8 cellular contexts compared by ENCODE assay signal in the genomic region with DNA sequence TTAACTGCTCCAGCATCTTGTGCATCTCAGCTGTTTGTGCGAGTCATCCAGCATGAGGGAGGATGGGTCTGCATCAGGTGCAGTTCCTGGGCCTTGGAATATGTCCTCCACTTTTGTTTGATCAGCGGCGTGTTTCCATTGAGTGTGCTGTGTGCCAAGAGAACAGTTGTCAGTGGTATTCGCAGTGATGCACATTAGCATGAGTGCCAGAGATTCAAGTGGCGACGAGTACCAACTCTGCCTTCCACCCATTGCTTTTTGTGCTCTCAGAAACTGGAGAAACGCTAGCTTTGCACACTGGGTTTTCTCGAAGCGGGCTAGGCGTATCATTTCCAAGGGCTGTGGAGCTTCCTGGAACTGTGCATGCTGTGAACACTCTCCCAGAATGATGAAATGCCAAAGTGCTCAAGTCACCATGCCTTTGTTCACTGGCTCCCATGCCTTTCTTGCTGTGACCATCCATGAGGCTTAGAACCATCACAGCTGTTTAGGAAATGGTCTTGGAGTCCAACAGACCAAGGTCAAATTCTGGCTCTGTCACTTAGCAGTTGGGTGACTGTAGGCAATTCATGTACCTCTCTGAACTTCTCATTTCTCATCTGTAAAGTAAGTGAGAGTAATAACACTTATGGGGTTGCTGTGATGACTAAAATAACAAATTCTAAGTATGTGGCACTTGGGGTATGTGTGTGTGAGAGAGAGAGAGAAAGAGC. TPM values are rescaled to one million over a fixed set of nuclear protein-coding genes. Genes with fewer than 3 reads are reported as not detected.
DNase-seq lines count a peak whose midpoint lies in the region; ATAC-seq and TF ChIP-seq lines count a peak whose summit lies in the region.

No MANE protein-coding gene starts in this region.

- no peaks in the 10 kb centered on the region for H3K36me3 ChIP-seq in A673 (ENCODE audit: insufficient read depth, low read length, poor library complexity, severe bottlenecking)
- H3K36me3 ChIP-seq in uterus = no peaks in the 10 kb centered on the region

- TF ChIP-seq POLR2A in uterus (IDR thresholded peaks at IDR 0.05) = no peak

- CTCF ChIA-PET in A673 (lab: Charles Lee) = no interaction called here

- ATAC-seq in GM18868 (IDR thresholded peaks at IDR 0.05; ENCODE audit: unreplicated experiment) (peak; percentile 78), HG03521 (IDR thresholded peaks at IDR 0.05; ENCODE audit: unreplicated experiment) (peak; percentile 47), GM19467 (IDR thresholded peaks at IDR 0.05; ENCODE audit: unreplicated experiment) (no peak)

- no TSS peak for BruUV-seq in A673 (replicated peaks; lab: Mats Ljungman, UMichigan)

- H3K27me3 ChIP-seq in A673 (replicated peaks; ENCODE audit: insufficient read depth, low read depth, low read length, poor library complexity) (no peaks in the 10 kb centered on the region), uterus (no peaks in the 10 kb centered on the region)

- H3K27ac ChIP-seq in A673 (ENCODE audit: low read depth, low read length, poor library complexity, severe bottlenecking) (no peak overlapping the region), uterus (no peak overlapping the region)

- H3K4me3 ChIP-seq in A673 (ENCODE audit: low read depth, low read length, poor library complexity, severe bottlenecking) (no peak overlapping the region), fibroblast of mammary gland (ENCODE audit: control insufficient read depth, low read depth, low read length) (no peak overlapping the region), uterus (no peak overlapping the region)

- POLR2A ChIA-PET in A673 (lab: Charles Lee; ENCODE audit: low non-redundant PET) = no interaction called here

- peaks cover 69% of the 10 kb centered on the region for H3K4me1 ChIP-seq in A673 (ENCODE audit: insufficient read depth, low read length, poor library complexity, severe bottlenecking)
- peaks cover 7 to 9% of the 10 kb centered on the region in 2 donors for H3K4me1 ChIP-seq in uterus

- TF ChIP-seq CTCF in A673 (conservative IDR thresholded peaks at IDR 0.05; ENCODE audit: low read depth, low read length) (no peak), fibroblast of mammary gland (conservative IDR thresholded peaks at IDR 0.05; ENCODE audit: control insufficient read depth, insufficient read depth, low read depth, low read length) (no peak), uterus (IDR thresholded peaks at IDR 0.05) (no peak)

- H3K9me3 ChIP-seq in A673 (ENCODE audit: low read depth, low read length, poor library complexity, severe bottlenecking) (no peaks in the 10 kb centered on the region), uterus (no peaks in the 10 kb centered on the region)

- intact Hi-C loops in A673 (cut with micrococcal nuclease; ENCODE audit: unreplicated experiment) (no loop called here), uterus (cut with DNase I; ENCODE audit: low total_unique reads) (no loop called here)

- peak; percentile 49 for DNase-seq in A673 (ENCODE audit: low spot score)
- peak; percentile 25 for DNase-seq in fibroblast of mammary gland (ENCODE audit: low read depth)
- no peak for DNase-seq in stimulated activated CD4-positive, alpha-beta T cell treated with anti-CD3 and anti-CD28 coated beads, Interleukin-1b, Interleukin-23, amount 100 ng/mL, for 48 hours
- DNase-seq in uterus = no peak
- DNase-seq in NCI-H2029 treated with DMSO at 0.1 percent for 48 hours (lab: John Stamatoyannopoulos, UW) = no peak

RNA-seq across cellular contexts. Expression of gene LRCH1, which starts 18.4 kb away (rescaled TPM):
- 25.3 and 26.9 TPM in 2 replicates for total RNA-seq in A673 (2021)
- total RNA-seq in uterus = 10 to 100 TPM; 29.1 to 55.6 (median 36.2) TPM

Comparison
In these comparisons a context has a peak if more than half of its experiments do, and no peak if none do; other contexts are left out.
1. DNase-seq: peak in A673 (single experiment) and fibroblast of mammary gland (single experiment); none in stimulated activated CD4-positive, alpha-beta T cell treated with anti-CD3 and anti-CD28 coated beads, Interleukin-1b, Interleukin-23, amount 100 ng/mL, for 48 hours (single experiment), uterus (0 of 2) and NCI-H2029 treated with DMSO at 0.1 percent for 48 hours (single experiment).